ENCODE assay signal across 14 cellular contexts in genomic region chr6:42012501-42013133, GRCh38. TPM values are rescaled to one million over a fixed set of nuclear protein-coding genes. Genes with fewer than 3 reads are reported as not detected.
A peak's percentile ranks its signal among the peaks of the same experiment; 100 is the strongest.
DNase-seq lines count a peak whose midpoint lies in the region; ATAC-seq and TF ChIP-seq lines count a peak whose summit lies in the region.
"Had no signal": no experiment of that assay in that cellular context is flagged by ENCODE, and none has a peak within 500 bp of the region (broad histone marks: within the 10 kb centered on the region; RNA-seq: fewer than 3 reads in every experiment).

No MANE protein-coding gene starts in this region.

- H3K4me1 ChIP-seq in CD8-positive, alpha-beta T cell (ENCODE audit: insufficient read depth, low read length) = peaks cover 77% of the 10 kb centered on the region
- H3K4me1 ChIP-seq in prostate gland (replicated peaks) = no peaks in the 10 kb centered on the region

- in situ Hi-C loops in astrocyte of the spinal cord (cut with HindIII; ENCODE audit: low sequenced_read_pairs) = no loop called here

- no peak for TF ChIP-seq POLR2A in prostate gland (IDR thresholded peaks at IDR 0.05)

- H3K27ac ChIP-seq in CD8-positive, alpha-beta T cell (ENCODE audit: low read depth, low read length) = no peak overlapping the region
- H3K27ac ChIP-seq in KOPT-K1 (ENCODE audit: low read depth, low read length, poor library complexity, severe bottlenecking) = peak overlapping the region; percentile 98
- H3K27ac ChIP-seq in prostate gland = no peak overlapping the region
- H3K27ac ChIP-seq: heart right ventricle, vagina had no signal

- 100% methylated on average over 3 of the region's 3 CpGs for WGBS in prostate gland

- H3K4me3 Mint-ChIP-seq in CD8-positive, alpha-beta T cell = no peak overlapping the region
- H3K4me3 Mint-ChIP-seq: WTC11 had no signal

- no peak overlapping the region for H3K4me3 ChIP-seq in CD8-positive, alpha-beta T cell (ENCODE audit: low read depth, low read length)
- no peak overlapping the region for H3K4me3 ChIP-seq in astrocyte of the spinal cord (ENCODE audit: low read depth, low read length)
- no peak overlapping the region for H3K4me3 ChIP-seq in prostate gland
- H3K4me3 ChIP-seq: heart right ventricle, vagina had no signal

- H3K36me3 Mint-ChIP-seq in CD8-positive, alpha-beta T cell = peaks cover 73% of the 10 kb centered on the region
- H3K36me3 Mint-ChIP-seq: WTC11 had no signal

- no peaks in the 10 kb centered on the region for H3K27me3 Mint-ChIP-seq in CD8-positive, alpha-beta T cell (ENCODE audit: low read depth)

- H3K27me3 ChIP-seq in CD8-positive, alpha-beta T cell (ENCODE audit: insufficient read depth, low read length) = no peaks in the 10 kb centered on the region
- H3K27me3 ChIP-seq in prostate gland (replicated peaks; ENCODE audit: insufficient read depth) = no peaks in the 10 kb centered on the region
- H3K27me3 ChIP-seq: heart right ventricle, vagina had no signal

- H3K9me3 Mint-ChIP-seq in CD8-positive, alpha-beta T cell = no peaks in the 10 kb centered on the region
- H3K9me3 Mint-ChIP-seq: WTC11 had no signal

- no peak for DNase-seq in CD8-positive, alpha-beta T cell
- peak; percentile 53 for DNase-seq in astrocyte of the spinal cord (ENCODE audit: low read depth, low spot score)
- peak; percentile 13 for DNase-seq in posterior vena cava (ENCODE audit: low spot score)
- DNase-seq in prostate gland (ENCODE audit: low spot score) = no peak
- no peak for DNase-seq in retina
- DNase-seq: heart right ventricle; left cardiac atrium; NCI-H1417 treated with DMSO at 0.1 percent for 48 hours; PC-3; stimulated activated CD4-positive, alpha-beta T cell treated with anti-CD3 and anti-CD28 coated beads, Interleukin-2, amount 100 ng/mL, for 48 hours had no signal

- peaks cover 81% of the 10 kb centered on the region for H3K4me1 Mint-ChIP-seq in CD8-positive, alpha-beta T cell (ENCODE audit: low read depth)

- H3K27ac Mint-ChIP-seq in CD8-positive, alpha-beta T cell = peak overlapping the region; percentile 71
- H3K27ac Mint-ChIP-seq: WTC11 had no signal

- CTCF ChIA-PET in CD8-positive, alpha-beta T cell (lab: Charles Lee) = interaction anchor here (0.8 to 1.9 kb wide), 3 partner anchors 9 to 166 kb away, joined by 3 to 7 read pairs (median 4); no protein-coding TSS in a partner anchor

- ATAC-seq in CD8-positive, alpha-beta T cell = no peak
- no peak for ATAC-seq in GM21723 (IDR thresholded peaks at IDR 0.05; ENCODE audit: unreplicated experiment)
- ATAC-seq: heart right ventricle, left cardiac atrium, PC-3, WTC11 had no signal

- H3K9me3 ChIP-seq in CD8-positive, alpha-beta T cell (ENCODE audit: low read length) = no peaks in the 10 kb centered on the region
- H3K9me3 ChIP-seq in KOPT-K1 (ENCODE audit: insufficient read depth, low read length, poor library complexity, severe bottlenecking) (no peaks in the 10 kb centered on the region), prostate gland (no peaks in the 10 kb centered on the region)
- H3K9me3 ChIP-seq: heart right ventricle, vagina had no signal

- peaks cover 13% of the 10 kb centered on the region for H3K36me3 ChIP-seq in CD8-positive, alpha-beta T cell (ENCODE audit: insufficient read depth, low read length)
- H3K36me3 ChIP-seq in KOPT-K1 (ENCODE audit: insufficient read depth, low read length) (no peaks in the 10 kb centered on the region), prostate gland (no peaks in the 10 kb centered on the region)
- H3K36me3 ChIP-seq: vagina had no signal

- no peak for TF ChIP-seq CTCF in CD8-positive, alpha-beta T cell (IDR thresholded peaks at IDR 0.05)
- TF ChIP-seq CTCF in astrocyte of the spinal cord (IDR thresholded peaks at IDR 0.05; ENCODE audit: low read depth, low read length) (no peak), prostate gland (IDR thresholded peaks at IDR 0.05) (no peak)

- intact Hi-C loops in CD8-positive, alpha-beta T cell (cut with DNase I, micrococcal nuclease) = no loop called here
- intact Hi-C loops in posterior vena cava (cut with DNase I) (no loop called here), prostate gland (cut with DNase I) (no loop called here)

- POLR2A ChIA-PET in CD8-positive, alpha-beta T cell (lab: Charles Lee) = no interaction called here

RNA-seq across cellular contexts. Expression of gene TAF8, which starts 37.7 kb away (rescaled TPM):
- 10 to 100 TPM; 24.6 to 33.3 TPM for total RNA-seq in CD8-positive, alpha-beta T cell
- total RNA-seq in posterior vena cava = 10 to 100 TPM; 16.6 to 18.6 TPM
- 10 to 100 TPM; 35.4 to 42.5 TPM for total RNA-seq in prostate gland

Comparison
In these comparisons a context has a peak if more than half of its experiments do, and no peak if none do; other contexts are left out.
1. DNase-seq: peak in astrocyte of the spinal cord (single experiment) and posterior vena cava (single experiment); none in CD8-positive, alpha-beta T cell (0 of 7), prostate gland (single experiment) and retina (single experiment).